In the genomic region with DNA sequence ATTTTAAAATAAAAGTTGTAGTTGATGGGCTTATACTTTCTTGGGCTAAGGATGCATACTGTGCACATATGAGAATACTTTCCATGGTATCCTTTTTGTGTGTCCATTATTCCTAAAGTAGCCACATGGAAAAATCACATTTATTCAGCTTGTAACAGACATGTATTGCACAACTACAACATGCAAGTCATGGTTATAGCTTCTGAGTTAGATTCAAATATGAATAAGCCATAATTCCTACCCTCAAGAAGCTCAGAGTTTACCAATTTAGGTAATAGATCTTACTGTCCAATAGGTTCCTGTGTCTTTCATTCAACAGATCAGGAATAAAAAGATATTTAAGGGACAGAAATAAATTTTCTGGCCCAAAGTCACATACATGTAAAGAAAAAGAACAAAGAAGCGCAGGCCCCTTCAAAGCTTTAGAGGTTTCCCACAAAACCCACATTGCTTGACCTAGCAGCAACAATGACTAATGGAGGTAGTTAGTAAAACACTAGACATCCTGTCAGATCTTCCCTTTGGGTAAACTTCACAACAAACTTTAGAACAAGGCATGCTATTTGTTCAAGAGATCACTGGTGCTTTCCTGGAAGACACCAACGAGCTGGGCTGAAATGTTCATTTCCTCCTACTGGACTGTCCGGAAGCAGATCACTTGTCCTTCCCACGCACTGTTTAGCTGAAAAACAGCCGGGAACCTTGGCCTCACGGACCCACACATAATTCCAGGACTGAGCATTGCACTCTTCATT, we compare ENCODE assay signal across 8 cellular contexts.
A peak's percentile ranks its signal among the peaks of the same experiment; 100 is the strongest.
DNase-seq lines count a peak whose midpoint lies in the region; ATAC-seq, FAIRE-seq and TF ChIP-seq lines count a peak whose summit lies in the region.

No MANE protein-coding gene starts in this region.

- ATAC-seq in GM18499 (IDR thresholded peaks at IDR 0.05; ENCODE audit: insufficient read depth, unreplicated experiment) (peak; percentile 58), RWPE2 (ENCODE audit: low read depth) (peak; percentile 36; the same call in 1 of the 3 replicates)

- DNase-seq in H54 (ENCODE audit: insufficient read length, low spot score) (no peak), RWPE2 (ENCODE audit: low spot score) (no peak), left kidney (ENCODE audit: low read depth, low spot score) (peak; percentile 34), OCI-M2 (lab: John Stamatoyannopoulos, UW; ENCODE audit: unreplicated experiment) (no peak), SJCRH30 (no peak), medulla oblongata (ENCODE audit: extremely low spot score) (no peak), NCI-H1092 (lab: John Stamatoyannopoulos, UW) (no peak)

- no peak for TF ChIP-seq CTCF in RWPE2 (IDR thresholded peaks at IDR 0.05; ENCODE audit: poor library complexity, severe bottlenecking)

- H3K9me3 ChIP-seq in RWPE2 (ENCODE audit: severe bottlenecking) (no peaks in the 10 kb centered on the region), SJCRH30 (replicated peaks) (no peaks in the 10 kb centered on the region)

- FAIRE-seq in H54 (lab: Jason Lieb, UNC): peak; percentile 15

- TF ChIP-seq POLR2A in H54 (IDR thresholded peaks at IDR 0.05; ENCODE audit: low read depth, low read length): no peak

- H3K27ac ChIP-seq in RWPE2 (ENCODE audit: poor library complexity, severe bottlenecking): no peak overlapping the region
- H3K27ac ChIP-seq in SJCRH30: no peak overlapping the region

- H3K4me1 ChIP-seq in RWPE2 (ENCODE audit: insufficient read depth, poor library complexity, severe bottlenecking) (peaks cover 9% of the 10 kb centered on the region), SJCRH30 (peaks cover 25% of the 10 kb centered on the region)

- H3K36me3 ChIP-seq in RWPE2 (ENCODE audit: low read depth) (no peaks in the 10 kb centered on the region), SJCRH30 (no peaks in the 10 kb centered on the region)

- no peak overlapping the region for H3K4me3 ChIP-seq in RWPE2 (ENCODE audit: severe bottlenecking)
- no peak overlapping the region for H3K4me3 ChIP-seq in SJCRH30

- no peaks in the 10 kb centered on the region for H3K27me3 ChIP-seq in RWPE2 (ENCODE audit: insufficient read depth, poor library complexity, severe bottlenecking)
- no peaks in the 10 kb centered on the region for H3K27me3 ChIP-seq in SJCRH30
